Comparison of ENCODE assay signal across 10 cellular contexts in the genomic region with DNA sequence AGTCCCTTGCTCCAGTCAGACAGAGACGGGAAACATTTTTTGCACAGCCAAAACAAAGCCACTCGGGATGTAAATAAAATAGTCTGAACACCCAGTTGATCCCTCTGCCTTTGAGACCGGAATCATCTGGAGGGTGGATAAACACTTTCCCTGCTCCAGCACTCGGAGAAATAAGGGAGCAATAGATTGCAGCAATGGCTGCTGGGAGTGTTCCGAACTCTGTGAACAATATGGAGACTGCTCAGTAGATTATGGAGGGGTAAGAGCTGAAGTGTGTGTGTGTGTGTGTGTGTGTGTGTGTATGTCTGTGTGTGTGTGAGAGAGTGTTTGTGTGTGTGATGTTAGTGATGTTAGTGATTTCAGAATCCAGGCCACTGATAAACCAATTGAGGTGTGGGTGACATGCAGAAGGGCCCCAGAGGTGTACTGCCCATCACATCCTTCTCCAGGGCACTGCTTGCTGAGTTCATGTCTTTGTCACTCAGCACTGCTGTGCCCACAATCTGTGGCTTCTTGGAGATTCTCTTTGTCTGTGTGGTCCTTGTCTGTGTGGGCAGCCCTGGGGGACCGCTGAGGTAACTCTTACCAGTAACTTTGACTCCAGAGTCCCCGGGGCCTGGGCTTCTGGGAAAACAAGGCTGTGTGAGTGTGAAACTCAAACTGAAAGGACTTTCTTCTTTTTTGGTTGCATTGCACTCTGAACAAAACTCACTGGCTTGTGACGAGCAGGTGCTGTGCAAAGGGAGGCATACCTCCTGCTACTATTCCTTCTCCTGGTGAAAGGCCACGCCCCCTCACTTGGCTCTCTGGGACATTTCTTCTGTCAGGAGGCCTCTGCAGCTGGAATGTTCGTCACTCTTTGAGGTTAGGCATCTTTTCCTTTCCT. TPM values are rescaled to one million over a fixed set of nuclear protein-coding genes. Genes with fewer than 3 reads are reported as not detected.
DNase-seq lines count a peak whose midpoint lies in the region; ATAC-seq, FAIRE-seq and TF ChIP-seq lines count a peak whose summit lies in the region.
"Had no signal": no experiment of that assay in that cellular context is flagged by ENCODE, and none has a peak within 500 bp of the region (broad histone marks: within the 10 kb centered on the region; RNA-seq: fewer than 3 reads in every experiment).

No MANE protein-coding gene starts in this region.

- peak; percentile 59 for DNase-seq in GM10248 (ENCODE audit: extremely low spot score)
- no peak for DNase-seq in GM19239 (ENCODE audit: insufficient read length, low spot score)
- peak; percentile 34 for DNase-seq in activated CD4-positive, alpha-beta memory T cell treated with anti-CD3 and anti-CD28 coated beads, Interleukin-2, amount 10 ng/mL, durations not matched to agents 7 days and 5 days
- no peak for DNase-seq in HAP-1 (ENCODE audit: low spot score in 2 of 2)
- DNase-seq in G401 (ENCODE audit: low spot score), result no peak
- DNase-seq in A673 (ENCODE audit: low spot score), result no peak
- DNase-seq in stomach, result no peak
- DNase-seq: activated effector memory CD4-positive, alpha-beta T cell treated with Interleukin-2 at 50 U/mL for 16 hours; NCI-H1694 had no signal

- no peak overlapping the region for H3K4me3 ChIP-seq in HAP-1
- no peak overlapping the region for H3K4me3 ChIP-seq in A673 (ENCODE audit: low read depth, low read length, poor library complexity, severe bottlenecking)
- H3K4me3 ChIP-seq in stomach, result no peak overlapping the region

- POLR2A ChIA-PET in GM10248 (lab: Yijun Ruan, JAX) (interaction anchor here (0.6 to 2.9 kb wide), 2 partner anchors 13 to 14 kb away, joined by 3 to 10 read pairs; no protein-coding TSS in a partner anchor), A673 (lab: Charles Lee; ENCODE audit: low non-redundant PET) (no interaction called here)
- POLR2A ChIA-PET in activated CD4-positive, alpha-beta memory T cell treated with anti-CD3 and anti-CD28 coated beads, Interleukin-2, amount 10 ng/mL, durations not matched to agents 7 days and 5 days (lab: Charles Lee), result interaction anchor here (1.2 kb wide), 1 partner anchor 45 kb away, joined by 3 read pairs; no protein-coding TSS in a partner anchor

- FAIRE-seq in GM19239 (lab: Jason Lieb, UNC), result peak; percentile 98

- H3K4me1 Mint-ChIP-seq in activated CD4-positive, alpha-beta memory T cell treated with anti-CD3 and anti-CD28 coated beads, Interleukin-2, amount 10 ng/mL, durations not matched to agents 7 days and 5 days, result peaks cover 41% of the 10 kb centered on the region

- TF ChIP-seq POLR2A in stomach (IDR thresholded peaks at IDR 0.05), result no peak

- H3K9me3 ChIP-seq in HAP-1, result no peaks in the 10 kb centered on the region
- H3K9me3 ChIP-seq in A673 (ENCODE audit: low read depth, low read length, poor library complexity, severe bottlenecking), result no peaks in the 10 kb centered on the region
- peaks cover 0 to 5% (median 1%) of the 10 kb centered on the region in 4 donors for H3K9me3 ChIP-seq in stomach

- no peak overlapping the region for H3K4me3 Mint-ChIP-seq in activated CD4-positive, alpha-beta memory T cell treated with anti-CD3 and anti-CD28 coated beads, Interleukin-2, amount 10 ng/mL, durations not matched to agents 7 days and 5 days

- H3K27ac Mint-ChIP-seq in activated CD4-positive, alpha-beta memory T cell treated with anti-CD3 and anti-CD28 coated beads, Interleukin-2, amount 10 ng/mL, durations not matched to agents 7 days and 5 days, result no peak overlapping the region

- no peaks in the 10 kb centered on the region for H3K27me3 ChIP-seq in HAP-1 (ENCODE audit: low read depth)
- no peaks in the 10 kb centered on the region for H3K27me3 ChIP-seq in A673 (replicated peaks; ENCODE audit: insufficient read depth, low read depth, low read length, poor library complexity)
- peaks cover 0 to 21% (median 0%) of the 10 kb centered on the region in 3 donors for H3K27me3 ChIP-seq in stomach

- H3K9me3 Mint-ChIP-seq in activated CD4-positive, alpha-beta memory T cell treated with anti-CD3 and anti-CD28 coated beads, Interleukin-2, amount 10 ng/mL, durations not matched to agents 7 days and 5 days, result no peaks in the 10 kb centered on the region

- no peak for TF ChIP-seq EP300 in stomach (IDR thresholded peaks at IDR 0.05)

- H3K36me3 ChIP-seq in HAP-1 (replicated peaks) (no peaks in the 10 kb centered on the region), A673 (ENCODE audit: insufficient read depth, low read length, poor library complexity, severe bottlenecking) (no peaks in the 10 kb centered on the region), stomach (no peaks in the 10 kb centered on the region)

- in situ Hi-C loops in HAP-1 (cut with MboI; ENCODE audit: low sequenced_read_pairs) (no loop called here), G401 (cut with HindIII; ENCODE audit: low sequenced_read_pairs) (no loop called here)

- no peaks in the 10 kb centered on the region for H3K27me3 Mint-ChIP-seq in activated CD4-positive, alpha-beta memory T cell treated with anti-CD3 and anti-CD28 coated beads, Interleukin-2, amount 10 ng/mL, durations not matched to agents 7 days and 5 days

- H3K36me3 Mint-ChIP-seq in activated CD4-positive, alpha-beta memory T cell treated with anti-CD3 and anti-CD28 coated beads, Interleukin-2, amount 10 ng/mL, durations not matched to agents 7 days and 5 days (ENCODE audit: low read depth), result no peaks in the 10 kb centered on the region

- WGBS in stomach, 5 donors, result 63 to 75% (median 70%) methylated on average over 10 of the region's 10 CpGs

- CTCF ChIA-PET in GM10248 (lab: Yijun Ruan, JAX), result interaction anchor here (1.2 to 7.8 kb wide), 6 partner anchors 8 to 262 kb away, joined by 3 to 68 read pairs (median 31); no protein-coding TSS in a partner anchor
- CTCF ChIA-PET in activated CD4-positive, alpha-beta memory T cell treated with anti-CD3 and anti-CD28 coated beads, Interleukin-2, amount 10 ng/mL, durations not matched to agents 7 days and 5 days (lab: Charles Lee), result interaction anchor here (1.0 to 3.9 kb wide), 3 partner anchors 19 to 93 kb away, joined by 3 to 38 read pairs (median 8); no protein-coding TSS in a partner anchor
- CTCF ChIA-PET in A673 (lab: Charles Lee), result no interaction called here

- H3K4me1 ChIP-seq in HAP-1, result no peaks in the 10 kb centered on the region
- peaks cover 10% of the 10 kb centered on the region for H3K4me1 ChIP-seq in A673 (ENCODE audit: insufficient read depth, low read length, poor library complexity, severe bottlenecking)
- H3K4me1 ChIP-seq in stomach, result peaks cover 0 to 4% (median 0%) of the 10 kb centered on the region in 4 donors

- no TSS peak for BruUV-seq in A673 (replicated peaks; lab: Mats Ljungman, UMichigan)

- H3K27ac ChIP-seq in A673 (ENCODE audit: low read depth, low read length, poor library complexity, severe bottlenecking) (no peak overlapping the region), stomach (no peak overlapping the region)

- ATAC-seq in HG03060 (IDR thresholded peaks at IDR 0.05; ENCODE audit: low read depth, unreplicated experiment), result peak; percentile 43

- no peak for TF ChIP-seq CTCF in GM10248 (IDR thresholded peaks at IDR 0.05; ENCODE audit: control extremely low read depth, extremely low read depth, low read depth, missing control alignments)
- no peak for TF ChIP-seq CTCF in A673 (conservative IDR thresholded peaks at IDR 0.05; ENCODE audit: low read depth, low read length)
- no peak for TF ChIP-seq CTCF in stomach (IDR thresholded peaks at IDR 0.05)

- intact Hi-C loops in A673 (cut with micrococcal nuclease; ENCODE audit: unreplicated experiment) (no loop called here), stomach (cut with DNase I; ENCODE audit: low total_unique reads) (no loop called here)

RNA-seq across cellular contexts. Expression of a gene that starts 23.0 kb away (rescaled TPM):
- total RNA-seq in activated CD4-positive, alpha-beta memory T cell treated with anti-CD3 and anti-CD28 coated beads, Interleukin-2, amount 10 ng/mL, durations not matched to agents 7 days and 5 days, result 1 to 10 TPM; 4.1 to 4.8 TPM
- total RNA-seq in G401 (2014; rRNA removed; shearing (Covaris generic)), result 0.37 and 2.0 TPM in 2 replicates
- 3.6 and 3.9 TPM in 2 replicates for total RNA-seq in A673 (2021)
- total RNA-seq in stomach, result 1 to 10 TPM in 3 of 5 donors, not detected in 2; 1.8 to 4.3 (median 2.8) TPM
- polyA plus RNA-seq in stomach, result 1 to 10 TPM; 5.0 to 6.6 (median 5.9) TPM

RNA-seq across cellular contexts. Expression of a gene that starts 45.9 kb away (rescaled TPM):
- total RNA-seq in activated CD4-positive, alpha-beta memory T cell treated with anti-CD3 and anti-CD28 coated beads, Interleukin-2, amount 10 ng/mL, durations not matched to agents 7 days and 5 days, result 10 to 100 TPM; 11.9 to 13.5 TPM
- total RNA-seq in G401 (2014; rRNA removed; shearing (Covaris generic)), result 27.7 and 37.1 TPM in 2 replicates
- 19.4 and 20.1 TPM in 2 replicates for total RNA-seq in A673 (2021)
- 10 to 100 TPM in 3 of 5 donors, 1 to 10 TPM in 2; 5.3 to 16.5 (median 10.4) TPM for total RNA-seq in stomach
- polyA plus RNA-seq in stomach, result 1 to 10 TPM; 3.5 to 4.4 (median 4.0) TPM

RNA-seq across cellular contexts. Expression of a gene that starts 49.3 kb away (rescaled TPM):
- total RNA-seq in activated CD4-positive, alpha-beta memory T cell treated with anti-CD3 and anti-CD28 coated beads, Interleukin-2, amount 10 ng/mL, durations not matched to agents 7 days and 5 days, result 10 to 100 TPM; 50.7 to 55.7 TPM
- total RNA-seq in G401 (2014; rRNA removed; shearing (Covaris generic)), result 41.7 and 78.6 TPM in 2 replicates
- total RNA-seq in A673 (2021) (94.1 and 103 TPM in 2 replicates), stomach (10 to 100 TPM; 17.0 to 62.1 (median 31.6) TPM)
- polyA plus RNA-seq in stomach, result 10 to 100 TPM; 17.7 to 33.9 (median 32.2) TPM

Comparison
In these comparisons a context has a peak if more than half of its experiments do, and no peak if none do; other contexts are left out.
1. DNase-seq: peak in GM10248 (single experiment) and activated CD4-positive, alpha-beta memory T cell treated with anti-CD3 and anti-CD28 coated beads, Interleukin-2, amount 10 ng/mL, durations not matched to agents 7 days and 5 days (single experiment); none in GM19239 (single experiment), HAP-1 (0 of 2), G401 (single experiment), A673 (single experiment) and stomach (single experiment).